ENCODE assay signal across 11 cellular contexts in genomic region chr5:170467000-170467707, GRCh38. TPM values are rescaled to one million over a fixed set of nuclear protein-coding genes. Genes with fewer than 3 reads are reported as not detected.
DNase-seq lines count a peak whose midpoint lies in the region; ATAC-seq and TF ChIP-seq lines count a peak whose summit lies in the region.
"Had no signal": no experiment of that assay in that cellular context is flagged by ENCODE, and none has a peak within 500 bp of the region (broad histone marks: within the 10 kb centered on the region; RNA-seq: fewer than 3 reads in every experiment).

No MANE protein-coding gene starts in this region.

- POLR2A ChIA-PET in activated CD8-positive, alpha-beta T cell treated with anti-CD3 and anti-CD28 coated beads for 36 hours (lab: Charles Lee): no interaction called here
- POLR2A ChIA-PET in activated CD8-positive, alpha-beta T cell treated with anti-CD3 and anti-CD28 coated beads, Interleukin-2, amount 10 ng/mL, durations not matched to agents 7 days and 5 days (lab: Charles Lee): no interaction called here

- intact Hi-C loops in activated CD8-positive, alpha-beta T cell treated with anti-CD3 and anti-CD28 coated beads for 36 hours (cut with micrococcal nuclease): no loop called here
- intact Hi-C loops in transverse colon (cut with DNase I; ENCODE audit: low total_unique reads): no loop called here

- no peaks in the 10 kb centered on the region for H3K9me3 Mint-ChIP-seq in activated CD8-positive, alpha-beta T cell treated with anti-CD3 and anti-CD28 coated beads for 36 hours
- H3K9me3 Mint-ChIP-seq in activated CD8-positive, alpha-beta T cell treated with anti-CD3 and anti-CD28 coated beads, Interleukin-2, amount 10 ng/mL, durations not matched to agents 7 days and 5 days (ENCODE audit: insufficient read depth): no peaks in the 10 kb centered on the region

- no peaks in the 10 kb centered on the region for H3K36me3 Mint-ChIP-seq in activated CD8-positive, alpha-beta T cell treated with anti-CD3 and anti-CD28 coated beads for 36 hours (ENCODE audit: low read depth)
- H3K36me3 Mint-ChIP-seq in activated CD8-positive, alpha-beta T cell treated with anti-CD3 and anti-CD28 coated beads, Interleukin-2, amount 10 ng/mL, durations not matched to agents 7 days and 5 days (ENCODE audit: low read depth): no peaks in the 10 kb centered on the region
- H3K36me3 Mint-ChIP-seq: brain had no signal

- in situ Hi-C loops in transverse colon (cut with MboI; ENCODE audit: low pct_ligation_motif_present in 1 of 4, low pct_unique_long_range_greater_than_20kb in 1 of 4, low sequenced_read_pairs in 3 of 4): no loop called here

- no peak overlapping the region for H3K27ac ChIP-seq in transverse colon
- H3K27ac ChIP-seq: C4-2B, KMS-11 had no signal

- H3K27me3 ChIP-seq in transverse colon: no peaks in the 10 kb centered on the region

- peaks cover 2% of the 10 kb centered on the region for H3K27me3 Mint-ChIP-seq in activated CD8-positive, alpha-beta T cell treated with anti-CD3 and anti-CD28 coated beads for 36 hours
- peaks cover 16% of the 10 kb centered on the region for H3K27me3 Mint-ChIP-seq in activated CD8-positive, alpha-beta T cell treated with anti-CD3 and anti-CD28 coated beads, Interleukin-2, amount 10 ng/mL, durations not matched to agents 7 days and 5 days (ENCODE audit: low read depth)

- peak; percentile 50 for DNase-seq in activated CD8-positive, alpha-beta T cell treated with anti-CD3 and anti-CD28 coated beads for 36 hours
- no peak for DNase-seq in activated CD8-positive, alpha-beta T cell treated with anti-CD3 and anti-CD28 coated beads, Interleukin-2, amount 10 ng/mL, durations not matched to agents 7 days and 5 days
- DNase-seq in NOMO-1 treated with DMSO at 0.1 percent for 48 hours (lab: John Stamatoyannopoulos, UW; ENCODE audit: unreplicated experiment) (peak; percentile 91), fibroblast of gingiva (ENCODE audit: low read depth) (peak; percentile 86), mesenteric fat pad (ENCODE audit: low spot score) (no peak), transverse colon (no peak), amygdala (lab: John Stamatoyannopoulos, UW) (no peak)
- peak; percentile 10 to 40 for DNase-seq in stimulated activated CD8-positive, alpha-beta memory T cell treated with anti-CD3 and anti-CD28 coated beads, Interleukin-15, amount 100 ng/mL, for 48 hours (ENCODE audit: low read depth in 2 of 2)

- no peaks in the 10 kb centered on the region for H3K4me1 ChIP-seq in transverse colon

- H3K4me3 ChIP-seq in transverse colon: no peak overlapping the region

- peak; percentile 79 for ATAC-seq in activated CD8-positive, alpha-beta T cell treated with anti-CD3 and anti-CD28 coated beads for 36 hours
- ATAC-seq in activated CD8-positive, alpha-beta T cell treated with anti-CD3 and anti-CD28 coated beads, Interleukin-2, amount 10 ng/mL, durations not matched to agents 7 days and 5 days: no peak

- H3K9me3 ChIP-seq in transverse colon: no peaks in the 10 kb centered on the region

- TF ChIP-seq EP300 in transverse colon (IDR thresholded peaks at IDR 0.05; ENCODE audit: low read depth): no peak

- H3K4me1 Mint-ChIP-seq in activated CD8-positive, alpha-beta T cell treated with anti-CD3 and anti-CD28 coated beads for 36 hours (ENCODE audit: low read depth): no peaks in the 10 kb centered on the region
- H3K4me1 Mint-ChIP-seq in activated CD8-positive, alpha-beta T cell treated with anti-CD3 and anti-CD28 coated beads, Interleukin-2, amount 10 ng/mL, durations not matched to agents 7 days and 5 days (ENCODE audit: low read depth): no peaks in the 10 kb centered on the region
- H3K4me1 Mint-ChIP-seq: brain had no signal

- TF ChIP-seq POLR2A in transverse colon (IDR thresholded peaks at IDR 0.05): no peak

- WGBS in transverse colon (ENCODE audit: low coverage in 1 of 2), 2 donors: 36 to 73% methylated on average over 6 to 13 of the region's 13 CpGs

- TF ChIP-seq CTCF in activated CD8-positive, alpha-beta T cell treated with anti-CD3 and anti-CD28 coated beads for 36 hours (IDR thresholded peaks at IDR 0.05): no peak
- TF ChIP-seq CTCF in transverse colon (IDR thresholded peaks at IDR 0.05): no peak

- no peaks in the 10 kb centered on the region for H3K36me3 ChIP-seq in transverse colon

- no peak overlapping the region for H3K27ac Mint-ChIP-seq in activated CD8-positive, alpha-beta T cell treated with anti-CD3 and anti-CD28 coated beads for 36 hours
- no peak overlapping the region for H3K27ac Mint-ChIP-seq in activated CD8-positive, alpha-beta T cell treated with anti-CD3 and anti-CD28 coated beads, Interleukin-2, amount 10 ng/mL, durations not matched to agents 7 days and 5 days
- H3K27ac Mint-ChIP-seq: brain had no signal

- CTCF ChIA-PET in activated CD8-positive, alpha-beta T cell treated with anti-CD3 and anti-CD28 coated beads for 36 hours (lab: Charles Lee): interaction anchor here (0.6 to 2.3 kb wide), 2 partner anchors 32 to 1346 kb away, joined by 3 to 9 read pairs; no protein-coding TSS in a partner anchor
- CTCF ChIA-PET in activated CD8-positive, alpha-beta T cell treated with anti-CD3 and anti-CD28 coated beads, Interleukin-2, amount 10 ng/mL, durations not matched to agents 7 days and 5 days (lab: Charles Lee): no interaction called here

- no peak overlapping the region for H3K4me3 Mint-ChIP-seq in activated CD8-positive, alpha-beta T cell treated with anti-CD3 and anti-CD28 coated beads for 36 hours
- no peak overlapping the region for H3K4me3 Mint-ChIP-seq in activated CD8-positive, alpha-beta T cell treated with anti-CD3 and anti-CD28 coated beads, Interleukin-2, amount 10 ng/mL, durations not matched to agents 7 days and 5 days
- H3K4me3 Mint-ChIP-seq: brain had no signal

RNA-seq across cellular contexts. Expression of gene KCNIP1, which starts 36.7 kb away (rescaled TPM):
- not detected for total RNA-seq in activated CD8-positive, alpha-beta T cell treated with anti-CD3 and anti-CD28 coated beads for 36 hours
- not detected for total RNA-seq in activated CD8-positive, alpha-beta T cell treated with anti-CD3 and anti-CD28 coated beads, Interleukin-2, amount 10 ng/mL, durations not matched to agents 7 days and 5 days
- total RNA-seq in mesenteric fat pad (not detected), transverse colon (1 to 10 TPM in 2 of 4 donors, not detected in 2; 1.2 to 2.7 TPM)

Comparison
In these comparisons a context has a peak if more than half of its experiments do, and no peak if none do; other contexts are left out.
1. DNase-seq: peak in activated CD8-positive, alpha-beta T cell treated with anti-CD3 and anti-CD28 coated beads for 36 hours (single experiment), NOMO-1 treated with DMSO at 0.1 percent for 48 hours (single experiment), fibroblast of gingiva (single experiment) and stimulated activated CD8-positive, alpha-beta memory T cell treated with anti-CD3 and anti-CD28 coated beads, Interleukin-15, amount 100 ng/mL, for 48 hours (2 of 2); none in activated CD8-positive, alpha-beta T cell treated with anti-CD3 and anti-CD28 coated beads, Interleukin-2, amount 10 ng/mL, durations not matched to agents 7 days and 5 days (single experiment), mesenteric fat pad (single experiment), transverse colon (single experiment) and amygdala (0 of 56).